ENCODE assay signal across 8 cellular contexts in genomic region chr17:81429353-81429774, GRCh38. TPM values are rescaled to one million over a fixed set of nuclear protein-coding genes. Genes with fewer than 3 reads are reported as not detected.
A peak's percentile ranks its signal among the peaks of the same experiment; 100 is the strongest.
DNase-seq lines count a peak whose midpoint lies in the region; ATAC-seq, FAIRE-seq and TF ChIP-seq lines count a peak whose summit lies in the region.

No MANE protein-coding gene starts in this region.

- H3K27ac ChIP-seq in mesenchymal stem cell (ENCODE audit: low read length, poor library complexity, severe bottlenecking), result peak overlapping the region; percentile 37

- FAIRE-seq in bronchial epithelial cell (lab: Jason Lieb, UNC), result no peak

- H2AFZ ChIP-seq in mesenchymal stem cell (ENCODE audit: low read depth, low read length), result no peak overlapping the region

- peak overlapping the region in 1 of 2 experiments; percentile 9 for H3K14ac ChIP-seq in mesenchymal stem cell (ENCODE audit: low read length in 2 of 2)

- peak overlapping the region; percentile 78 for H4K91ac ChIP-seq in mesenchymal stem cell (ENCODE audit: low read length)

- no peak overlapping the region for H2BK12ac ChIP-seq in mesenchymal stem cell (ENCODE audit: low read length in 2 of 2)

- peak overlapping the region; percentile 15 for H3K18ac ChIP-seq in mesenchymal stem cell (ENCODE audit: low read depth in 1 of 2, low read length in 2 of 2)

- H4K8ac ChIP-seq in mesenchymal stem cell (ENCODE audit: low read length), result peak overlapping the region; percentile 12

- DNase-seq in DMS53 treated with DMSO at 0.1 percent for 48 hours (lab: John Stamatoyannopoulos, UW; ENCODE audit: unreplicated experiment) (peak; percentile 52), NCI-H2107 treated with DMSO at 0.1 percent for 48 hours (lab: John Stamatoyannopoulos, UW; ENCODE audit: unreplicated experiment) (peak; percentile 87), bronchial epithelial cell (ENCODE audit: low read depth) (peak; percentile 39), mesenchymal stem cell (no peak), ecto neural progenitor cell (ENCODE audit: low spot score) (no peak)

- WGBS in mesenchymal stem cell, result 85% methylated on average over 18 of the region's 22 CpGs

- peak overlapping the region; percentile 69 for H2AK5ac ChIP-seq in mesenchymal stem cell (ENCODE audit: low read length, severe bottlenecking)

- peaks cover 60% of the 10 kb centered on the region for H3K4me1 ChIP-seq in mesenchymal stem cell (ENCODE audit: control insufficient read depth, insufficient read depth, low read depth, low read length)

- H3K23ac ChIP-seq in mesenchymal stem cell (ENCODE audit: low read length in 2 of 2), result no peak overlapping the region

- peak overlapping the region; percentile 27 to 63 for H3K4ac ChIP-seq in mesenchymal stem cell (ENCODE audit: low read depth in 1 of 2, low read length in 2 of 2)

- no peak overlapping the region for H2BK120ac ChIP-seq in mesenchymal stem cell (ENCODE audit: low read depth, low read length)

- peaks cover 7% of the 10 kb centered on the region for H3K27me3 ChIP-seq in bronchial epithelial cell (ENCODE audit: control insufficient read depth, insufficient read depth, low read length)
- no peaks in the 10 kb centered on the region for H3K27me3 ChIP-seq in mesenchymal stem cell (ENCODE audit: control insufficient read depth in 1 of 2, insufficient read depth in 1 of 2, low read length in 2 of 2)

- H3K9me3 ChIP-seq in mesenchymal stem cell (ENCODE audit: control insufficient read depth, low read length), result no peaks in the 10 kb centered on the region

- H3K79me1 ChIP-seq in mesenchymal stem cell (replicated peaks; ENCODE audit: low read length, poor library complexity, severe bottlenecking), result peaks cover 12% of the 10 kb centered on the region

- H3K9ac ChIP-seq in mesenchymal stem cell (ENCODE audit: low read length), result peak overlapping the region; percentile 18

- H2BK5ac ChIP-seq in mesenchymal stem cell (ENCODE audit: low read depth, low read length, poor library complexity, severe bottlenecking), result no peak overlapping the region

- peak overlapping the region; percentile 54 for H3K4me2 ChIP-seq in mesenchymal stem cell (ENCODE audit: low read length, poor library complexity, severe bottlenecking)

- H3K4me3 ChIP-seq in bronchial epithelial cell (ENCODE audit: low read depth, low read length) (no peak overlapping the region), mesenchymal stem cell (ENCODE audit: insufficient read depth in 1 of 2, low read depth in 1 of 2, low read length in 2 of 2) (peak overlapping the region in 1 of 2 experiments; percentile 37)

- H3K36me3 ChIP-seq in bronchial epithelial cell (ENCODE audit: control insufficient read depth, insufficient read depth, low read length) (no peaks in the 10 kb centered on the region), mesenchymal stem cell (ENCODE audit: control insufficient read depth in 1 of 2, insufficient read depth in 2 of 2, low read depth in 1 of 2, low read length in 2 of 2) (peaks cover 0 to 35% of the 10 kb centered on the region in 2 experiments)

- ATAC-seq in GM21529 (IDR thresholded peaks at IDR 0.05; ENCODE audit: unreplicated experiment), result no peak
- no peak for ATAC-seq in GM21619 (IDR thresholded peaks at IDR 0.05; ENCODE audit: unreplicated experiment)
- ATAC-seq in GM21737 (IDR thresholded peaks at IDR 0.05; ENCODE audit: unreplicated experiment), result no peak

- TF ChIP-seq CTCF in bronchial epithelial cell (IDR thresholded peaks at IDR 0.05; ENCODE audit: insufficient read depth, low read length, severe bottlenecking), result no peak

- H2BK15ac ChIP-seq in mesenchymal stem cell (ENCODE audit: low read depth, poor library complexity, severe bottlenecking), result peak overlapping the region; percentile 12

RNA-seq across cellular contexts. Expression of gene BAHCC1, which starts 34.1 kb away (rescaled TPM):
- total RNA-seq in bronchial epithelial cell, result 0.79 and 1.8 TPM in 2 replicates
- polyA plus RNA-seq in mesenchymal stem cell (2013, experiment 1 of 2), result 8.3 TPM
- polyA plus RNA-seq in mesenchymal stem cell (2013, experiment 2 of 2), result 8.6 TPM

Comparison
In these comparisons a context has a peak if more than half of its experiments do, and no peak if none do; other contexts are left out.
1. DNase-seq: peak in DMS53 treated with DMSO at 0.1 percent for 48 hours (single experiment), NCI-H2107 treated with DMSO at 0.1 percent for 48 hours (single experiment) and bronchial epithelial cell (single experiment); none in mesenchymal stem cell (single experiment) and ecto neural progenitor cell (single experiment).